In the genomic region with DNA sequence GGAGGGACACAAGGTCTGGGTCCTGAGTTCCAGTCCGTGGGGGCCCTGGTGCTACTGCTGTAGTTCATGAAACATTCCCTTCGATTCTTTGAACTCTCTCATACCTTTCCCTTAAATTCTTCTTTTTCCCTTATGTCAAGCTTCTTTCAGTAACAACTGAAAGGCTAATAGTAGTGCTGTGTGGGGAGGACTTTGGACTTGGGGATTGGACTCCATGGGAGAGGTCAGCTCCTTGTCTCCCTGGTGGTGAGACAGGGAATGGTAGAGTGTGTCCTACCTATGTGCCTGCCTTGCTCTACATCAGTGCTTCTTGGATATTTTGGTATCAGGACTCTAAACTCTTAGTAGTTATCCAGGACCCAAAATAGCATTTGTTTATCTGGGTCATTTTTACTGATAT, we compare ENCODE assay signal across 13 cellular contexts.
DNase-seq lines count a peak whose midpoint lies in the region; ATAC-seq and TF ChIP-seq lines count a peak whose summit lies in the region.
"Had no signal": no experiment of that assay in that cellular context is flagged by ENCODE, and none has a peak within 500 bp of the region (broad histone marks: within the 10 kb centered on the region; RNA-seq: fewer than 3 reads in every experiment).

No MANE protein-coding gene starts in this region.

- ATAC-seq in stimulated activated naive B cell treated with anti-CD40 and anti-IgM and Interleukin-4, amounts not matched to agents 10 μg/mL and 1 μg/mL and 100 μg/mL, for 72 hours (replicated peaks) = no peak

- WGBS in liver = 90% methylated on average over 2 of the region's 2 CpGs

- no peaks in the 10 kb centered on the region for H3K36me3 ChIP-seq in liver (ENCODE audit: control insufficient read depth in 4 of 4, insufficient read depth in 3 of 4, low read depth in 1 of 4, low read length in 3 of 4)

- H3K4me1 Mint-ChIP-seq in stimulated activated naive B cell treated with anti-CD40 and anti-IgM and Interleukin-4, amounts not matched to agents 10 μg/mL and 1 μg/mL and 100 μg/mL, for 72 hours = peaks cover 12 to 13% of the 10 kb centered on the region in 2 donors

- TF ChIP-seq RAD21 in liver (IDR thresholded peaks at IDR 0.05) = peak in 1 of 2 donors; percentile 59

- peaks cover 2 to 8% (median 4%) of the 10 kb centered on the region in 4 donors for H3K4me1 ChIP-seq in liver (ENCODE audit: control insufficient read depth in 4 of 4, insufficient read depth in 4 of 4, low read length in 3 of 4)

- TF ChIP-seq CTCF in fibroblast of villous mesenchyme (IDR thresholded peaks at IDR 0.05; ENCODE audit: insufficient read depth, low read depth, low read length) (peak; percentile 15), liver (IDR thresholded peaks at IDR 0.05; ENCODE audit: low read depth, low read length, missing input control) (peak; percentile 20)

- peaks cover 0 to 2% of the 10 kb centered on the region in 2 donors for H3K9me3 Mint-ChIP-seq in stimulated activated naive B cell treated with anti-CD40 and anti-IgM and Interleukin-4, amounts not matched to agents 10 μg/mL and 1 μg/mL and 100 μg/mL, for 72 hours
- H3K9me3 Mint-ChIP-seq: CD8-positive, alpha-beta memory T cell had no signal

- H3K36me3 Mint-ChIP-seq in stimulated activated naive B cell treated with anti-CD40 and anti-IgM and Interleukin-4, amounts not matched to agents 10 μg/mL and 1 μg/mL and 100 μg/mL, for 72 hours = peaks cover 2 to 3% of the 10 kb centered on the region in 2 donors
- H3K36me3 Mint-ChIP-seq: CD8-positive, alpha-beta memory T cell had no signal

- no peaks in the 10 kb centered on the region for H3K27me3 ChIP-seq in liver (ENCODE audit: control insufficient read depth in 4 of 4, insufficient read depth in 4 of 4, low read length in 3 of 4)

- no peak overlapping the region for H3K4me3 Mint-ChIP-seq in stimulated activated naive B cell treated with anti-CD40 and anti-IgM and Interleukin-4, amounts not matched to agents 10 μg/mL and 1 μg/mL and 100 μg/mL, for 72 hours
- H3K4me3 Mint-ChIP-seq: CD8-positive, alpha-beta memory T cell had no signal

- H3K27me3 Mint-ChIP-seq in stimulated activated naive B cell treated with anti-CD40 and anti-IgM and Interleukin-4, amounts not matched to agents 10 μg/mL and 1 μg/mL and 100 μg/mL, for 72 hours = no peaks in the 10 kb centered on the region

- H3K27ac Mint-ChIP-seq in stimulated activated naive B cell treated with anti-CD40 and anti-IgM and Interleukin-4, amounts not matched to agents 10 μg/mL and 1 μg/mL and 100 μg/mL, for 72 hours = no peak overlapping the region

- H3K9ac ChIP-seq in liver (ENCODE audit: low read depth in 1 of 2, low read length in 2 of 2) = no peak overlapping the region
- H3K9ac ChIP-seq: KMS-11 had no signal

- H3K4me3 ChIP-seq in fibroblast of villous mesenchyme (ENCODE audit: low read depth, low read length) (no peak overlapping the region), liver (ENCODE audit: low read depth in 1 of 3, low read length in 3 of 3) (no peak overlapping the region)

- no peak overlapping the region for H3K27ac ChIP-seq in liver (ENCODE audit: low read depth in 1 of 2, low read length in 2 of 2)
- H3K27ac ChIP-seq: KMS-11 had no signal

- DNase-seq in HuH-7 (ENCODE audit: low spot score) (peak; percentile 64), fibroblast of villous mesenchyme (ENCODE audit: low read depth) (no peak), DMS 273 (lab: John Stamatoyannopoulos, UW; ENCODE audit: unreplicated experiment) (no peak), NCI-H526 (lab: John Stamatoyannopoulos, UW) (no peak)
- DNase-seq in stimulated activated CD4-positive, alpha-beta T cell treated with anti-CD3 and anti-CD28 coated beads, Interleukin-2, amount 100 ng/mL, for 48 hours = no peak
- no peak for DNase-seq in stimulated activated naive B cell treated with anti-CD40 and anti-IgM and Interleukin-4, amounts not matched to agents 10 μg/mL and 1 μg/mL and 100 μg/mL, for 72 hours
- DNase-seq: CD8-positive, alpha-beta memory T cell; NCI-H1092 treated with DMSO at 0.1 percent for 48 hours; NCI-H187; NCI-H446 treated with DMSO at 0.1 percent for 48 hours; NCI-H774 had no signal

- no peaks in the 10 kb centered on the region for H3K9me3 ChIP-seq in liver (ENCODE audit: control insufficient read depth in 4 of 4, low read length in 3 of 4)

TF ChIP-seq in liver, 16 proteins besides CTCF, POLR2A, EP300 and RAD21:
- TF ChIP-seq SP1 (IDR thresholded peaks at IDR 0.05) = peak; percentile 62
- peak; percentile 68 to 97 for TF ChIP-seq HNF4A (conservative IDR thresholded peaks at IDR 0.05)
- no peak for TF ChIP-seq FOXA2 (IDR thresholded peaks at IDR 0.05)
- TF ChIP-seq HNF4G (IDR thresholded peaks at IDR 0.05) = peak; percentile 88
- peak in 1 of 2 donors; percentile 60 for TF ChIP-seq RXRA (IDR thresholded peaks at IDR 0.05)
- TF ChIP-seq FOXA1 (IDR thresholded peaks at IDR 0.05) = no peak
